Comparison of ENCODE assay signal across 9 cellular contexts in genomic region chr10:70578371-70578947, GRCh38. TPM values are rescaled to one million over a fixed set of nuclear protein-coding genes. Genes with fewer than 3 reads are reported as not detected.
DNase-seq lines count a peak whose midpoint lies in the region; ATAC-seq, FAIRE-seq and TF ChIP-seq lines count a peak whose summit lies in the region.
"Had no signal": no experiment of that assay in that cellular context is flagged by ENCODE, and none has a peak within 500 bp of the region (broad histone marks: within the 10 kb centered on the region; RNA-seq: fewer than 3 reads in every experiment).

No MANE protein-coding gene starts in this region.

- H3K9me3 ChIP-seq in kidney (ENCODE audit: control insufficient read depth in 1 of 2, low read length in 2 of 2) (no peaks in the 10 kb centered on the region), transverse colon (no peaks in the 10 kb centered on the region), esophagus muscularis mucosa (no peaks in the 10 kb centered on the region)

- H3K27ac ChIP-seq in kidney (ENCODE audit: low read depth in 2 of 2, low read length in 2 of 2) (no peak overlapping the region), transverse colon (peak overlapping the region in 1 of 4 donors; percentile 10), esophagus muscularis mucosa (replicated peaks in 1 of 4) (no peak overlapping the region)
- H3K27ac ChIP-seq: parathyroid adenoma had no signal

- ATAC-seq in GM18498 (IDR thresholded peaks at IDR 0.05; ENCODE audit: unreplicated experiment) (peak; percentile 59), HG02759 (IDR thresholded peaks at IDR 0.05; ENCODE audit: unreplicated experiment) (peak; percentile 62), GM19397 (IDR thresholded peaks at IDR 0.05; ENCODE audit: unreplicated experiment) (no peak)

- no peak overlapping the region for H3K9ac ChIP-seq in kidney (ENCODE audit: low read length in 2 of 2)
- H3K9ac ChIP-seq: parathyroid adenoma had no signal

- FAIRE-seq in kidney (lab: Jason Lieb, UNC): no peak

- intact Hi-C loops in kidney (cut with DNase I) (no loop called here), transverse colon (cut with DNase I; ENCODE audit: low total_unique reads) (no loop called here), esophagus muscularis mucosa (cut with DNase I) (no loop called here)

- TF ChIP-seq EP300 in transverse colon (IDR thresholded peaks at IDR 0.05; ENCODE audit: low read depth): no peak
- TF ChIP-seq EP300 in esophagus muscularis mucosa (IDR thresholded peaks at IDR 0.05): no peak

- in situ Hi-C loops in transverse colon (cut with MboI; ENCODE audit: low pct_ligation_motif_present in 1 of 4, low pct_unique_long_range_greater_than_20kb in 1 of 4, low sequenced_read_pairs in 3 of 4): no loop called here

- H3K4me1 ChIP-seq in kidney (ENCODE audit: control insufficient read depth in 1 of 2, insufficient read depth in 1 of 2, low read depth in 1 of 2, low read length in 2 of 2) (peaks cover 0 to 11% of the 10 kb centered on the region in 2 donors), transverse colon (peaks cover 11 to 20% (median 14%) of the 10 kb centered on the region in 4 donors), esophagus muscularis mucosa (peaks cover 16 to 17% (median 16%) of the 10 kb centered on the region in 4 donors)

- no peak for TF ChIP-seq CTCF in kidney (IDR thresholded peaks at IDR 0.05; ENCODE audit: borderline replicate concordance, extremely low read depth, insufficient read depth)
- no peak for TF ChIP-seq CTCF in transverse colon (IDR thresholded peaks at IDR 0.05)
- TF ChIP-seq CTCF in esophagus muscularis mucosa (IDR thresholded peaks at IDR 0.05): no peak

- H3K36me3 ChIP-seq in kidney (ENCODE audit: control insufficient read depth in 1 of 2, insufficient read depth in 2 of 2, low read length in 2 of 2): no peaks in the 10 kb centered on the region
- H3K36me3 ChIP-seq in transverse colon: no peaks in the 10 kb centered on the region
- no peaks in the 10 kb centered on the region for H3K36me3 ChIP-seq in esophagus muscularis mucosa

- WGBS in transverse colon (ENCODE audit: low coverage in 1 of 2), 2 donors: 56 to 79% methylated on average over 7 of the region's 7 CpGs
- 64% methylated on average over 7 of the region's 7 CpGs for WGBS in esophagus muscularis mucosa

- DNase-seq in NCI-H2196 treated with DMSO at 0.1 percent for 48 hours (lab: John Stamatoyannopoulos, UW; ENCODE audit: unreplicated experiment) (peak; percentile 14), kidney (peak; percentile 12), transverse colon (peak; percentile 53), esophagus muscularis mucosa (ENCODE audit: extremely low spot score) (no peak)
- peak; percentile 81 for DNase-seq in activated CD8-positive, alpha-beta memory T cell treated with anti-CD3 and anti-CD28 coated beads, Interleukin-2, amount 50 U/mL, for 48 hours

- TF ChIP-seq POLR2A in transverse colon (IDR thresholded peaks at IDR 0.05): no peak
- no peak for TF ChIP-seq POLR2A in esophagus muscularis mucosa (IDR thresholded peaks at IDR 0.05; ENCODE audit: low read depth)

- H3K4me3 ChIP-seq in kidney (ENCODE audit: low read length in 2 of 2): no peak overlapping the region
- H3K4me3 ChIP-seq in transverse colon: no peak overlapping the region
- no peak overlapping the region for H3K4me3 ChIP-seq in esophagus muscularis mucosa

- H3K27me3 ChIP-seq in transverse colon (no peaks in the 10 kb centered on the region), esophagus muscularis mucosa (no peaks in the 10 kb centered on the region)

RNA-seq across cellular contexts. Expression of gene PRF1, which starts 24.1 kb away (rescaled TPM):
- total RNA-seq in kidney: 8.8 TPM
- polyA plus RNA-seq in kidney (ENCODE audit: insufficient read depth, low read depth, low replicate concordance): 1.4 TPM
- total RNA-seq in transverse colon: 10 to 100 TPM in 1 of 4 donors, 1 to 10 TPM in 2, under 1 TPM in 1; 0.80 to 12.7 (median 6.0) TPM
- total RNA-seq in esophagus muscularis mucosa: 10 to 100 TPM in 1 of 4 donors, 1 to 10 TPM in 3; 1.2 to 15.2 (median 2.4) TPM
